7 cellular contexts compared by ENCODE assay signal in genomic region chr6:149922091-149922490, GRCh38. TPM values are rescaled to one million over a fixed set of nuclear protein-coding genes. Genes with fewer than 3 reads are reported as not detected.
A peak's percentile ranks its signal among the peaks of the same experiment; 100 is the strongest.
DNase-seq lines count a peak whose midpoint lies in the region; ATAC-seq and TF ChIP-seq lines count a peak whose summit lies in the region.
"Not testable (repeated sequence)": the region's sequence is repeated elsewhere in the genome, so short reads cannot be mapped to it uniquely, and the experiment has no call there.
"Had no signal": no experiment of that assay in that cellular context is flagged by ENCODE, and none has a peak within 500 bp of the region (broad histone marks: within the 10 kb centered on the region; RNA-seq: fewer than 3 reads in every experiment).

No MANE protein-coding gene starts in this region.

- H3K36me3 ChIP-seq in CD8-positive, alpha-beta T cell (ENCODE audit: insufficient read depth, low read length) = not testable (repeated sequence)
- peaks cover 0 to 11% (median 0%) of the 10 kb centered on the region in 3 donors for H3K36me3 ChIP-seq in esophagus squamous epithelium

- WGBS in esophagus squamous epithelium, 2 donors = 39 to 51% methylated on average over 2 to 5 of the region's 5 CpGs

- H3K27ac ChIP-seq in CD8-positive, alpha-beta T cell (ENCODE audit: low read depth, low read length); esophagus squamous epithelium: not testable (repeated sequence)

- H3K9me3 Mint-ChIP-seq in CD8-positive, alpha-beta T cell; T-helper 1 cell treated with Interleukin-12 subunit alpha and Interleukin-12 subunit beta and Interleukin-4 antibody, amounts not matched to agents 30 μg/mL and 1 μg/mL, for 36 hours; activated naive CD4-positive, alpha-beta T cell treated with anti-CD3 and anti-CD28 coated beads, Interleukin-2, amount 10 ng/mL, durations not matched to agents 7 days and 5 days; mesothelial cell of epicardium; stimulated activated naive CD8-positive, alpha-beta T cell treated with anti-CD3 and anti-CD28 coated beads, Interleukin-15, amount 100 ng/mL, for 72 hours: not testable (repeated sequence)

- peaks cover 17% of the 10 kb centered on the region for H3K4me1 ChIP-seq in CD8-positive, alpha-beta T cell (ENCODE audit: insufficient read depth, low read length)
- H3K4me1 ChIP-seq in esophagus squamous epithelium = peaks cover 16 to 59% (median 30%) of the 10 kb centered on the region in 3 donors

- H3K4me3 ChIP-seq in CD8-positive, alpha-beta T cell (ENCODE audit: low read depth, low read length) = not testable (repeated sequence)
- peak overlapping the region in 3 of 4 donors; percentile 55 to 71 (median 64) for H3K4me3 ChIP-seq in esophagus squamous epithelium

- H3K36me3 Mint-ChIP-seq in CD8-positive, alpha-beta T cell; T-helper 1 cell treated with Interleukin-12 subunit alpha and Interleukin-12 subunit beta and Interleukin-4 antibody, amounts not matched to agents 30 μg/mL and 1 μg/mL, for 36 hours (ENCODE audit: low read depth); activated naive CD4-positive, alpha-beta T cell treated with anti-CD3 and anti-CD28 coated beads, Interleukin-2, amount 10 ng/mL, durations not matched to agents 7 days and 5 days; mesothelial cell of epicardium: not testable (repeated sequence)

- ATAC-seq in CD8-positive, alpha-beta T cell; stimulated activated naive CD8-positive, alpha-beta T cell treated with anti-CD3 and anti-CD28 coated beads, Interleukin-15, amount 100 ng/mL, for 72 hours: not testable (repeated sequence)

- H3K27me3 Mint-ChIP-seq in CD8-positive, alpha-beta T cell (ENCODE audit: low read depth) = peaks cover 72% of the 10 kb centered on the region
- peaks cover 73% of the 10 kb centered on the region for H3K27me3 Mint-ChIP-seq in T-helper 1 cell treated with Interleukin-12 subunit alpha and Interleukin-12 subunit beta and Interleukin-4 antibody, amounts not matched to agents 30 μg/mL and 1 μg/mL, for 36 hours (ENCODE audit: low read depth)
- peaks cover 84% of the 10 kb centered on the region for H3K27me3 Mint-ChIP-seq in activated naive CD4-positive, alpha-beta T cell treated with anti-CD3 and anti-CD28 coated beads, Interleukin-2, amount 10 ng/mL, durations not matched to agents 7 days and 5 days
- H3K27me3 Mint-ChIP-seq in mesothelial cell of epicardium (ENCODE audit: low read depth) = peaks cover 88% of the 10 kb centered on the region
- H3K27me3 Mint-ChIP-seq in stimulated activated naive CD8-positive, alpha-beta T cell treated with anti-CD3 and anti-CD28 coated beads, Interleukin-15, amount 100 ng/mL, for 72 hours = peaks cover 91% of the 10 kb centered on the region

- TF ChIP-seq POLR2A in esophagus squamous epithelium (IDR thresholded peaks at IDR 0.05) = not testable (repeated sequence)

- DNase-seq in CD8-positive, alpha-beta T cell; activated naive CD4-positive, alpha-beta T cell treated with anti-CD3 and anti-CD28 coated beads, Interleukin-2, amount 10 ng/mL, durations not matched to agents 7 days and 5 days; esophagus squamous epithelium (lab: John Stamatoyannopoulos, UW); mesothelial cell of epicardium (ENCODE audit: low spot score in 2 of 2, unreplicated experiment in 2 of 2); stimulated activated naive CD8-positive, alpha-beta T cell treated with anti-CD3 and anti-CD28 coated beads, Interleukin-15, amount 100 ng/mL, for 72 hours: not testable (repeated sequence)

- H3K27me3 ChIP-seq in CD8-positive, alpha-beta T cell (ENCODE audit: insufficient read depth, low read length) = peaks cover 30% of the 10 kb centered on the region
- peaks cover 0 to 15% (median 0%) of the 10 kb centered on the region in 4 donors for H3K27me3 ChIP-seq in esophagus squamous epithelium

- intact Hi-C loops in CD8-positive, alpha-beta T cell (cut with DNase I, micrococcal nuclease) = loop anchor here (2.0 to 10.0 kb wide), 5 partner anchors 57 to 375 kb away; partner anchors contain the start of genes PPIL4 (in 2 of the 2) and LRP11 (in 1 of the 2)
- intact Hi-C loops in esophagus squamous epithelium (cut with DNase I) = loop anchor here (5.0 kb wide), 1 partner anchor 85 kb away; no protein-coding TSS in a partner anchor

- CTCF ChIA-PET in CD8-positive, alpha-beta T cell (lab: Charles Lee) = interaction anchor here (1.2 kb wide), 1 partner anchor 96 kb away, joined by 3 read pairs; no protein-coding TSS in a partner anchor
- CTCF ChIA-PET in activated naive CD4-positive, alpha-beta T cell treated with anti-CD3 and anti-CD28 coated beads, Interleukin-2, amount 10 ng/mL, durations not matched to agents 7 days and 5 days (lab: Charles Lee) = not testable (repeated sequence)

- not testable (repeated sequence) for H3K27ac Mint-ChIP-seq in CD8-positive, alpha-beta T cell; T-helper 1 cell treated with Interleukin-12 subunit alpha and Interleukin-12 subunit beta and Interleukin-4 antibody, amounts not matched to agents 30 μg/mL and 1 μg/mL, for 36 hours; activated naive CD4-positive, alpha-beta T cell treated with anti-CD3 and anti-CD28 coated beads, Interleukin-2, amount 10 ng/mL, durations not matched to agents 7 days and 5 days; mesothelial cell of epicardium; stimulated activated naive CD8-positive, alpha-beta T cell treated with anti-CD3 and anti-CD28 coated beads, Interleukin-15, amount 100 ng/mL, for 72 hours

- POLR2A ChIA-PET in CD8-positive, alpha-beta T cell (lab: Charles Lee) = not testable (repeated sequence)

- not testable (repeated sequence) for H3K9me3 ChIP-seq in CD8-positive, alpha-beta T cell (ENCODE audit: low read length); esophagus squamous epithelium

- peaks cover 34% of the 10 kb centered on the region for H3K4me1 Mint-ChIP-seq in CD8-positive, alpha-beta T cell (ENCODE audit: low read depth)
- peaks cover 23% of the 10 kb centered on the region for H3K4me1 Mint-ChIP-seq in T-helper 1 cell treated with Interleukin-12 subunit alpha and Interleukin-12 subunit beta and Interleukin-4 antibody, amounts not matched to agents 30 μg/mL and 1 μg/mL, for 36 hours (ENCODE audit: low read depth)
- peaks cover 31% of the 10 kb centered on the region for H3K4me1 Mint-ChIP-seq in activated naive CD4-positive, alpha-beta T cell treated with anti-CD3 and anti-CD28 coated beads, Interleukin-2, amount 10 ng/mL, durations not matched to agents 7 days and 5 days
- H3K4me1 Mint-ChIP-seq in mesothelial cell of epicardium = peaks cover 13% of the 10 kb centered on the region
- peaks cover 45% of the 10 kb centered on the region for H3K4me1 Mint-ChIP-seq in stimulated activated naive CD8-positive, alpha-beta T cell treated with anti-CD3 and anti-CD28 coated beads, Interleukin-15, amount 100 ng/mL, for 72 hours

- TF ChIP-seq CTCF in CD8-positive, alpha-beta T cell (IDR thresholded peaks at IDR 0.05); esophagus squamous epithelium (IDR thresholded peaks at IDR 0.05); mesothelial cell of epicardium (IDR thresholded peaks at IDR 0.05; ENCODE audit: unreplicated experiment): not testable (repeated sequence)

- H3K4me3 Mint-ChIP-seq in CD8-positive, alpha-beta T cell = peak overlapping the region; percentile 84
- H3K4me3 Mint-ChIP-seq in T-helper 1 cell treated with Interleukin-12 subunit alpha and Interleukin-12 subunit beta and Interleukin-4 antibody, amounts not matched to agents 30 μg/mL and 1 μg/mL, for 36 hours = peak overlapping the region; percentile 62
- peak overlapping the region; percentile 7 for H3K4me3 Mint-ChIP-seq in activated naive CD4-positive, alpha-beta T cell treated with anti-CD3 and anti-CD28 coated beads, Interleukin-2, amount 10 ng/mL, durations not matched to agents 7 days and 5 days
- H3K4me3 Mint-ChIP-seq in mesothelial cell of epicardium = peak overlapping the region; percentile 69
- H3K4me3 Mint-ChIP-seq in stimulated activated naive CD8-positive, alpha-beta T cell treated with anti-CD3 and anti-CD28 coated beads, Interleukin-15, amount 100 ng/mL, for 72 hours = peak overlapping the region; percentile 35 to 58

RNA-seq across cellular contexts. Expression of gene RAET1G, which starts 0.8 kb away (rescaled TPM):
- not detected for total RNA-seq in CD8-positive, alpha-beta T cell
- total RNA-seq in esophagus squamous epithelium = 10 to 100 TPM in 3 of 4 donors, 1 to 10 TPM in 1; 9.0 to 26.8 (median 13.5) TPM
- not detected in 3 replicates for total RNA-seq in mesothelial cell of epicardium

RNA-seq across cellular contexts. Expression of gene ULBP2, which starts 19.7 kb away (rescaled TPM):
- 1 to 10 TPM; 7.2 to 9.7 TPM for total RNA-seq in CD8-positive, alpha-beta T cell
- total RNA-seq in esophagus squamous epithelium (10 to 100 TPM in 1 of 4 donors, 1 to 10 TPM in 3; 2.9 to 11.1 (median 4.6) TPM), mesothelial cell of epicardium (0.23 to 0.42 TPM (median 0.24 TPM) in 3 replicates)

RNA-seq across cellular contexts. Expression of gene RAET1E, which starts 24.2 kb away (rescaled TPM):
- not detected for total RNA-seq in CD8-positive, alpha-beta T cell
- total RNA-seq in esophagus squamous epithelium (10 to 100 TPM; 50.1 to 90.1 (median 67.9) TPM), mesothelial cell of epicardium (not detected in 3 replicates)
- total RNA-seq: lung microvascular endothelial cell had no signal

RNA-seq across cellular contexts. Expression of gene ULBP1, which starts 41.7 kb away (rescaled TPM):
- under 1 TPM; 0.28 to 0.41 TPM for total RNA-seq in CD8-positive, alpha-beta T cell
- total RNA-seq in esophagus squamous epithelium (under 1 TPM in 2 of 4 donors, not detected in 2; 0.26 to 0.27 TPM), mesothelial cell of epicardium (0.07 to 0.11 TPM (median 0.11 TPM) in 3 replicates)

RNA-seq across cellular contexts. Expression of gene LRP11, which starts 57.9 kb away (rescaled TPM):
- total RNA-seq in CD8-positive, alpha-beta T cell = under 1 TPM in 1 of 2 experiments, not detected in 1; 0.17 TPM
- total RNA-seq in esophagus squamous epithelium (10 to 100 TPM; 40.2 to 74.9 (median 58.4) TPM), mesothelial cell of epicardium (17.2 to 17.9 TPM (median 17.8 TPM) in 3 replicates)

Comparison
In these comparisons a context has a peak if more than half of its experiments do, and no peak if none do; other contexts are left out.
1. H3K4me3 Mint-ChIP-seq: peak in every context shown above with its lines; median percentile 84 in CD8-positive, alpha-beta T cell; 69 in mesothelial cell of epicardium; 62 in T-helper 1 cell treated with Interleukin-12 subunit alpha and Interleukin-12 subunit beta and Interleukin-4 antibody, amounts not matched to agents 30 μg/mL and 1 μg/mL, for 36 hours; 46 in stimulated activated naive CD8-positive, alpha-beta T cell treated with anti-CD3 and anti-CD28 coated beads, Interleukin-15, amount 100 ng/mL, for 72 hours; 7 in activated naive CD4-positive, alpha-beta T cell treated with anti-CD3 and anti-CD28 coated beads, Interleukin-2, amount 10 ng/mL, durations not matched to agents 7 days and 5 days.
2. RNA of gene RAET1E, which starts 24.2 kb away (total RNA-seq): 50.1 to 90.1 TPM in esophagus squamous epithelium; not detected in CD8-positive, alpha-beta T cell and not detected in mesothelial cell of epicardium; every median in the first group is over 10 times any median in the second.